Comparison of ENCODE assay signal across 8 cellular contexts in genomic region chr5:138033275-138033808, GRCh38. TPM values are rescaled to one million over a fixed set of nuclear protein-coding genes. Genes with fewer than 3 reads are reported as not detected.
DNase-seq lines count a peak whose midpoint lies in the region; ATAC-seq, FAIRE-seq and TF ChIP-seq lines count a peak whose summit lies in the region.

No MANE protein-coding gene starts in this region.

- H3K9me3 ChIP-seq in upper lobe of right lung: no peaks in the 10 kb centered on the region

- H3K27ac Mint-ChIP-seq in mesothelial cell of epicardium: peak overlapping the region; percentile 99

- peak overlapping the region; percentile 98 for H3K4me3 ChIP-seq in coronary artery
- H3K4me3 ChIP-seq in upper lobe of right lung: peak overlapping the region; percentile 74

- peak; percentile 17 for FAIRE-seq in GM12892 (lab: Jason Lieb, UNC)

- no peaks in the 10 kb centered on the region for H3K9me3 Mint-ChIP-seq in mesothelial cell of epicardium

- H3K36me3 Mint-ChIP-seq in mesothelial cell of epicardium: no peaks in the 10 kb centered on the region

- peak overlapping the region; percentile 99 for H3K4me3 Mint-ChIP-seq in mesothelial cell of epicardium

- no peak for TF ChIP-seq POLR2A in GM12892 (IDR thresholded peaks at IDR 0.05; ENCODE audit: low read depth, low read length)

- H3K36me3 ChIP-seq in upper lobe of right lung: no peaks in the 10 kb centered on the region

- intact Hi-C loops in upper lobe of right lung (cut with DNase I): no loop called here

- H3K27ac ChIP-seq in 22Rv1: peak overlapping the region; percentile 94
- H3K27ac ChIP-seq in coronary artery: peak overlapping the region; percentile 100
- H3K27ac ChIP-seq in upper lobe of right lung: peak overlapping the region; percentile 97

- no peak for TF ChIP-seq CTCF in 22Rv1 (IDR thresholded peaks at IDR 0.05)
- no peak for TF ChIP-seq CTCF in coronary artery (IDR thresholded peaks at IDR 0.05)
- TF ChIP-seq CTCF in mesothelial cell of epicardium (IDR thresholded peaks at IDR 0.05; ENCODE audit: unreplicated experiment): no peak
- TF ChIP-seq CTCF in upper lobe of right lung (IDR thresholded peaks at IDR 0.05): no peak

- peaks cover 40% of the 10 kb centered on the region for H3K4me1 ChIP-seq in upper lobe of right lung

- H3K27me3 Mint-ChIP-seq in mesothelial cell of epicardium (ENCODE audit: low read depth): no peaks in the 10 kb centered on the region

- peak; percentile 5 for ATAC-seq in HG02973 (IDR thresholded peaks at IDR 0.05; ENCODE audit: unreplicated experiment)
- ATAC-seq in upper lobe of right lung: peak; percentile 43

- DNase-seq in GM12892 (ENCODE audit: insufficient read length) (no peak), NCI-H774 (lab: John Stamatoyannopoulos, UW) (peak; percentile 51), coronary artery (ENCODE audit: low spot score) (no peak), mesothelial cell of epicardium (ENCODE audit: low spot score in 2 of 2, unreplicated experiment in 2 of 2) (no peak), upper lobe of right lung (no peak)
- no peak for DNase-seq in stimulated activated CD4-positive, alpha-beta T cell treated with anti-CD3 and anti-CD28 coated beads, Interleukin-2, amount 100 ng/mL, for 48 hours

- H3K27me3 ChIP-seq in upper lobe of right lung: no peaks in the 10 kb centered on the region

- peaks cover 35% of the 10 kb centered on the region for H3K4me1 Mint-ChIP-seq in mesothelial cell of epicardium

RNA-seq across cellular contexts. Expression of gene FAM13B, which starts 0.5 kb away (rescaled TPM):
- 20.9 TPM for polyA plus RNA-seq in GM12892 (2012; ENCODE audit: missing spikeins)
- 52.5 to 57.9 TPM (median 56.4 TPM) in 3 replicates for total RNA-seq in mesothelial cell of epicardium
- 42.4 TPM for total RNA-seq in upper lobe of right lung

RNA-seq across cellular contexts. Expression of gene WNT8A, which starts 50.5 kb away (rescaled TPM):
- not detected for polyA plus RNA-seq in GM12892 (2012; ENCODE audit: missing spikeins)
- total RNA-seq in mesothelial cell of epicardium (not detected in 3 replicates), upper lobe of right lung (not detected)
